8 cellular contexts compared by ENCODE assay signal in the genomic region with DNA sequence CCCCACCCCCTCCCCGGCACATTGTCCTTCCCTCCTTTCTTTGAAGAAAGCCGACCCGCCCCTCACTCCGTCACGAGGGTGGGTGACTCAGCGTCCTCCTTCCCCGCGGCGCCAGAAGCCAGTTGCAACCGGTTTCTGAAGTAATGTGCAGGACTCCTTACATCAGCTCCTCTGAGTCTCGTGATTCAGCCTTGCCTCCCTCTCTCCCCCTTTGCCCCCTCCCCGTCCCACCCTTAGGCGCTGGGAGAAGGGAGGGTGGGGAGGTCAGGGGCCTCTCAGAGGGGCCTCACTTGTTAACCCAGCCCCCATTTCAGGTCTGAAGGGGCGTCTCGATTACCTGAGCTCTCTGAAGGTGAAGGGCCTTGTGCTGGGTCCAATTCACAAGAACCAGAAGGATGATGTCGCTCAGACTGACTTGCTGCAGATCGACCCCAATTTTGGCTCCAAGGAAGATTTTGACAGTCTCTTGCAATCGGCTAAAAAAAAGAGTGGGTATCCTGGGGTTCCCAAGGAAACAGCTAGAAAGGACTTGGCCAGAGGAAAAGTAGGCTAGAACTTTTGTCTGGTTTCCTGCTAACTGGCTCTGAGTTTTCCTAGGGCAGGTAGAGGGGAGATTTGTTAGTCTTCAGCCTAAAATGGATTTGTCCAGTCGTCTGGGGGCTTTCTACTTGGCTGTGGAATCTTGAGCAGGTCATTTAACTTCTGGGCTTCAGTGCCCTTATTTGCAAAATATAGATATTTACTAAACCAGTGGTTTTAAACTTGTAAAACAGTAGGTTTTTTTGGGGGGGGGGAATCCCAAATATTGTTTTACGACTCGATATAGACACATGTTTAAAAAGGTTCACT. TPM values are rescaled to one million over a fixed set of nuclear protein-coding genes. Genes with fewer than 3 reads are reported as not detected.
DNase-seq lines count a peak whose midpoint lies in the region; ATAC-seq and TF ChIP-seq lines count a peak whose summit lies in the region.

No MANE protein-coding gene starts in this region.

- 4 to 5% methylated on average over 20 to 21 of the region's 21 CpGs for WGBS in testis, 2 donors

- H3K4me2 ChIP-seq in DND-41 (ENCODE audit: insufficient read depth, low read length) (peak overlapping the region; percentile 85), osteoblast (ENCODE audit: insufficient read depth, low read length) (peak overlapping the region; percentile 96)

- peak overlapping the region; percentile 53 for H2AFZ ChIP-seq in DND-41 (ENCODE audit: low read depth, low read length)
- H2AFZ ChIP-seq in osteoblast (ENCODE audit: low read length): no peak overlapping the region

- H3K27me3 ChIP-seq in DND-41 (ENCODE audit: insufficient read depth, low read length, poor library complexity) (no peaks in the 10 kb centered on the region), osteoblast (ENCODE audit: insufficient read depth, low read length) (no peaks in the 10 kb centered on the region), testis (no peaks in the 10 kb centered on the region)

- H3K4me3 ChIP-seq in DND-41 (ENCODE audit: low read depth in 1 of 2, low read length in 2 of 2) (peak overlapping the region; percentile 83 to 92), osteoblast (ENCODE audit: insufficient read depth, low read length) (peak overlapping the region; percentile 93), testis (peak overlapping the region; percentile 94 to 100)
- peak overlapping the region; percentile 96 for H3K4me3 ChIP-seq in Jurkat, Clone E6-1 (ENCODE audit: low read length)

- peak overlapping the region; percentile 87 for H3K9ac ChIP-seq in DND-41 (ENCODE audit: low read depth, low read length)

- no peak for TF ChIP-seq CTCF in DND-41 (IDR thresholded peaks at IDR 0.05; ENCODE audit: borderline replicate concordance, extremely low read depth, low read length, poor library complexity, severe bottlenecking)
- TF ChIP-seq CTCF in osteoblast (IDR thresholded peaks at IDR 0.05; ENCODE audit: extremely low read depth, low read depth, low read length): no peak
- no peak for TF ChIP-seq CTCF in testis (IDR thresholded peaks at IDR 0.05)

- H3K4me1 ChIP-seq in DND-41 (ENCODE audit: insufficient read depth, low read length): peaks cover 64% of the 10 kb centered on the region
- H3K4me1 ChIP-seq in osteoblast (ENCODE audit: insufficient read depth, low read length): peaks cover 43% of the 10 kb centered on the region
- peaks cover 23% of the 10 kb centered on the region for H3K4me1 ChIP-seq in testis

- H3K9me3 ChIP-seq in DND-41 (ENCODE audit: insufficient read depth, low read length, severe bottlenecking) (no peaks in the 10 kb centered on the region), osteoblast (ENCODE audit: low read depth, low read length) (no peaks in the 10 kb centered on the region), testis (no peaks in the 10 kb centered on the region)

- H3K36me3 ChIP-seq in DND-41 (ENCODE audit: insufficient read depth, low read length): peaks cover 72% of the 10 kb centered on the region
- peaks cover 47% of the 10 kb centered on the region for H3K36me3 ChIP-seq in osteoblast (ENCODE audit: insufficient read depth, low read length)
- peaks cover 3% of the 10 kb centered on the region for H3K36me3 ChIP-seq in testis (ENCODE audit: low read depth, missing control alignments)

- H4K20me1 ChIP-seq in DND-41 (ENCODE audit: insufficient read depth, low read length) (peaks cover 47% of the 10 kb centered on the region), osteoblast (ENCODE audit: insufficient read depth, low read length) (peaks cover 47% of the 10 kb centered on the region)

- H3K79me2 ChIP-seq in DND-41 (ENCODE audit: insufficient read depth, low read length) (peaks cover 86% of the 10 kb centered on the region), osteoblast (ENCODE audit: insufficient read depth, low read length) (peaks cover 59% of the 10 kb centered on the region)

- intact Hi-C loops in testis (cut with DNase I; ENCODE audit: low total_unique reads): no loop called here

- DNase-seq in DND-41 (peak; percentile 98), SIG-M5 treated with dmso at 0.1 percent for 504 hours (lab: John Stamatoyannopoulos, UW; ENCODE audit: unreplicated experiment) (peak; percentile 97), germinal center (ENCODE audit: low spot score) (peak; percentile 83), osteoblast (ENCODE audit: insufficient read length, low spot score, missing footprints) (peak; percentile 98), testis (peak; percentile 95)
- peak; percentile 89 for DNase-seq in Jurkat, Clone E6-1 (ENCODE audit: low read depth, low spot score)
- DNase-seq in activated naive CD4-positive, alpha-beta T cell treated with Interleukin-2 at 50 U/mL for 16 hours: peak; percentile 97

- TF ChIP-seq POLR2A in testis (IDR thresholded peaks at IDR 0.05): no peak

- peak overlapping the region; percentile 95 for H3K27ac ChIP-seq in DND-41 (ENCODE audit: low read length)
- peak overlapping the region; percentile 100 for H3K27ac ChIP-seq in osteoblast (ENCODE audit: low read depth, low read length)
- peak overlapping the region; percentile 95 to 97 for H3K27ac ChIP-seq in testis

- ATAC-seq in DND-41 (ENCODE audit: insufficient read depth, low read depth) (peak; percentile 73), GM21619 (IDR thresholded peaks at IDR 0.05; ENCODE audit: unreplicated experiment) (peak; percentile 41)

RNA-seq across cellular contexts. Expression of a gene that starts 1.1 kb away (rescaled TPM):
- polyA plus RNA-seq in Jurkat, Clone E6-1 (2012; ENCODE audit: insufficient read depth, insufficient read length): 237 TPM
- total RNA-seq in osteoblast: 217 and 259 TPM in 2 replicates
- total RNA-seq in testis: 100 to 1,000 TPM; 227 to 271 TPM
- polyA plus RNA-seq in testis (ENCODE audit: insufficient read depth, low read depth, low replicate concordance): 166 TPM

RNA-seq across cellular contexts. Expression of a gene that starts 39.4 kb away (rescaled TPM):
- not detected for polyA plus RNA-seq in Jurkat, Clone E6-1 (2012; ENCODE audit: insufficient read depth, insufficient read length)
- total RNA-seq in osteoblast: under 0.01 TPM in 1 of 2 replicates, not detected in the other
- total RNA-seq in testis: under 1 TPM; 0.06 to 0.39 TPM
- 0.45 TPM for polyA plus RNA-seq in testis (ENCODE audit: insufficient read depth, low read depth, low replicate concordance)

RNA-seq across cellular contexts. Expression of a gene that starts 42.4 kb away (rescaled TPM):
- 64.3 TPM for polyA plus RNA-seq in Jurkat, Clone E6-1 (2012; ENCODE audit: insufficient read depth, insufficient read length)
- total RNA-seq in osteoblast: 31.2 and 34.0 TPM in 2 replicates
- total RNA-seq in testis: 10 to 100 TPM; 33.4 to 46.7 TPM
- polyA plus RNA-seq in testis (ENCODE audit: insufficient read depth, low read depth, low replicate concordance): 39.0 TPM

RNA-seq across cellular contexts. Expression of a gene that starts 49.2 kb away (rescaled TPM):
- polyA plus RNA-seq in Jurkat, Clone E6-1 (2012; ENCODE audit: insufficient read depth, insufficient read length): not detected
- total RNA-seq in osteoblast (not detected in 2 replicates), testis (10 to 100 TPM; 18.4 to 38.1 TPM)
- 40.7 TPM for polyA plus RNA-seq in testis (ENCODE audit: insufficient read depth, low read depth, low replicate concordance)

RNA-seq across cellular contexts. Expression of a gene that starts 50.0 kb away (rescaled TPM):
- polyA plus RNA-seq in Jurkat, Clone E6-1 (2012; ENCODE audit: insufficient read depth, insufficient read length): 32.9 TPM
- total RNA-seq in osteoblast (35.8 and 40.7 TPM in 2 replicates), testis (10 to 100 TPM; 42.2 to 49.1 TPM)
- polyA plus RNA-seq in testis (ENCODE audit: insufficient read depth, low read depth, low replicate concordance): 55.0 TPM

Comparison
In these comparisons a context has a peak if more than half of its experiments do, and no peak if none do; other contexts are left out.
1. Peak in every context shown above with its lines: DNase-seq, ATAC-seq, H3K4me3 ChIP-seq and H3K27ac ChIP-seq.